ENCODE assay signal across 1 cellular context in genomic region chr2:70789304-70790078, GRCh38.
A peak's percentile ranks its signal among the peaks of the same experiment; 100 is the strongest.
TF ChIP-seq lines count a peak whose summit lies in the region.

No MANE protein-coding gene starts in this region.

TF ChIP-seq in HepG2, 621 proteins besides CTCF, POLR2A, EP300 and RAD21 (continued from another document and continues in another):
- TF ChIP-seq ZNF574 (CRISPR knock-in tag; IDR thresholded peaks at IDR 0.05) (peak; percentile 27; the same call in 1 of the 2 replicates), PCBP2 (optimal IDR thresholded peaks at IDR 0.05; ENCODE audit: low read depth, low read length, poor library complexity, severe bottlenecking) (no peak), SOX6 (IDR thresholded peaks at IDR 0.05) (no peak), SOX6 (CRISPR knock-in tag; IDR thresholded peaks at IDR 0.05) (peak; percentile 22; the same call in 1 of the 2 replicates), AHR (CRISPR knock-in tag; IDR thresholded peaks at IDR 0.05) (0 out of 2 replicates have a peak, but pooled peaks have one; percentile 74), HNF4G (IDR thresholded peaks at IDR 0.05; ENCODE audit: borderline replicate concordance, low read depth, low read length) (no peak), HNF4G (CRISPR knock-in tag; IDR thresholded peaks at IDR 0.05; ENCODE audit: borderline replicate concordance, low read depth) (0 out of 2 replicates have a peak, but pooled peaks have one; percentile 27), ZNF142 (CRISPR knock-in tag; IDR thresholded peaks at IDR 0.05) (no peak), HOXA5 (CRISPR knock-in tag; IDR thresholded peaks at IDR 0.05) (no peak), TEAD2 (CRISPR knock-in tag; IDR thresholded peaks at IDR 0.05) (no peak), GABPA (IDR thresholded peaks at IDR 0.05; ENCODE audit: low read depth, low read length) (no peak), GABPA (CRISPR knock-in tag; IDR thresholded peaks at IDR 0.05; ENCODE audit: low read depth) (no peak), PHF8 (CRISPR knock-in tag; IDR thresholded peaks at IDR 0.05) (0 out of 2 replicates have a peak, but pooled peaks have one; percentile 20), ZKSCAN8 (CRISPR knock-in tag; IDR thresholded peaks at IDR 0.05; ENCODE audit: borderline replicate concordance) (0 out of 2 replicates have a peak, but pooled peaks have one; percentile 80), ELF1 (CRISPR knock-in tag; IDR thresholded peaks at IDR 0.05) (0 out of 2 replicates have a peak, but pooled peaks have one; percentile 39), ZNF609 (CRISPR knock-in tag; IDR thresholded peaks at IDR 0.05; ENCODE audit: borderline replicate concordance) (no peak), NR3C1 (CRISPR knock-in tag; IDR thresholded peaks at IDR 0.05) (no peak), TBL1XR1 (IDR thresholded peaks at IDR 0.05; ENCODE audit: borderline replicate concordance, low read length, partially characterized antibody) (no peak), YY1 (IDR thresholded peaks at IDR 0.05; ENCODE audit: insufficient read depth, insufficient replicate concordance, low read depth, low read length) (peak; percentile 19), BCL3 (CRISPR knock-in tag; IDR thresholded peaks at IDR 0.05) (no peak), XRCC5 (optimal IDR thresholded peaks at IDR 0.05; ENCODE audit: low read length) (peak; percentile 85), TBX2 (CRISPR knock-in tag; IDR thresholded peaks at IDR 0.05; ENCODE audit: borderline replicate concordance) (0 out of 2 replicates have a peak, but pooled peaks have one; percentile 41), YEATS4 (CRISPR knock-in tag; IDR thresholded peaks at IDR 0.05; ENCODE audit: borderline replicate concordance) (no peak), PAWR (CRISPR knock-in tag; IDR thresholded peaks at IDR 0.05; ENCODE audit: borderline replicate concordance) (no peak), HMG20B (CRISPR knock-in tag; conservative IDR thresholded peaks at IDR 0.05) (peak; percentile 59; the same call in 1 of the 2 replicates), SPEN (CRISPR knock-in tag; IDR thresholded peaks at IDR 0.05; ENCODE audit: low read depth) (0 out of 2 replicates have a peak, but pooled peaks have one; percentile 25), TBX3 (IDR thresholded peaks at IDR 0.05; ENCODE audit: borderline replicate concordance) (no peak), SALL1 (CRISPR knock-in tag; IDR thresholded peaks at IDR 0.05) (peak; percentile 76; the same call in 1 of the 2 replicates)
- TF ChIP-seq, protein P1, sequence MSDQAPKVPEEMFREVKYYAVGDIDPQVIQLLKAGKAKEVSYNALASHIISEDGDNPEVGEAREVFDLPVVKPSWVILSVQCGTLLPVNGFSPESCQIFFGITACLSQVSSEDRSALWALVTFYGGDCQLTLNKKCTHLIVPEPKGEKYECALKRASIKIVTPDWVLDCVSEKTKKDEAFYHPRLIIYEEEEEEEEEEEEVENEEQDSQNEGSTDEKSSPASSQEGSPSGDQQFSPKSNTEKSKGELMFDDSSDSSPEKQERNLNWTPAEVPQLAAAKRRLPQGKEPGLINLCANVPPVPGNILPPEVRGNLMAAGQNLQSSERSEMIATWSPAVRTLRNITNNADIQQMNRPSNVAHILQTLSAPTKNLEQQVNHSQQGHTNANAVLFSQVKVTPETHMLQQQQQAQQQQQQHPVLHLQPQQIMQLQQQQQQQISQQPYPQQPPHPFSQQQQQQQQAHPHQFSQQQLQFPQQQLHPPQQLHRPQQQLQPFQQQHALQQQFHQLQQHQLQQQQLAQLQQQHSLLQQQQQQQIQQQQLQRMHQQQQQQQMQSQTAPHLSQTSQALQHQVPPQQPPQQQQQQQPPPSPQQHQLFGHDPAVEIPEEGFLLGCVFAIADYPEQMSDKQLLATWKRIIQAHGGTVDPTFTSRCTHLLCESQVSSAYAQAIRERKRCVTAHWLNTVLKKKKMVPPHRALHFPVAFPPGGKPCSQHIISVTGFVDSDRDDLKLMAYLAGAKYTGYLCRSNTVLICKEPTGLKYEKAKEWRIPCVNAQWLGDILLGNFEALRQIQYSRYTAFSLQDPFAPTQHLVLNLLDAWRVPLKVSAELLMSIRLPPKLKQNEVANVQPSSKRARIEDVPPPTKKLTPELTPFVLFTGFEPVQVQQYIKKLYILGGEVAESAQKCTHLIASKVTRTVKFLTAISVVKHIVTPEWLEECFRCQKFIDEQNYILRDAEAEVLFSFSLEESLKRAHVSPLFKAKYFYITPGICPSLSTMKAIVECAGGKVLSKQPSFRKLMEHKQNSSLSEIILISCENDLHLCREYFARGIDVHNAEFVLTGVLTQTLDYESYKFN (CRISPR knock-in tag; conservative IDR thresholded peaks at IDR 0.05) = no peak
- TF ChIP-seq, protein P2, sequence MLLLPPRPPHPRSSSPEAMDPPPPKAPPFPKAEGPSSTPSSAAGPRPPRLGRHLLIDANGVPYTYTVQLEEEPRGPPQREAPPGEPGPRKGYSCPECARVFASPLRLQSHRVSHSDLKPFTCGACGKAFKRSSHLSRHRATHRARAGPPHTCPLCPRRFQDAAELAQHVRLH (CRISPR knock-in tag; IDR thresholded peaks at IDR 0.05; ENCODE audit: borderline replicate concordance, low read depth) = peak; percentile 77; the same call in 1 of the 2 replicates
- TF ChIP-seq, protein P3, sequence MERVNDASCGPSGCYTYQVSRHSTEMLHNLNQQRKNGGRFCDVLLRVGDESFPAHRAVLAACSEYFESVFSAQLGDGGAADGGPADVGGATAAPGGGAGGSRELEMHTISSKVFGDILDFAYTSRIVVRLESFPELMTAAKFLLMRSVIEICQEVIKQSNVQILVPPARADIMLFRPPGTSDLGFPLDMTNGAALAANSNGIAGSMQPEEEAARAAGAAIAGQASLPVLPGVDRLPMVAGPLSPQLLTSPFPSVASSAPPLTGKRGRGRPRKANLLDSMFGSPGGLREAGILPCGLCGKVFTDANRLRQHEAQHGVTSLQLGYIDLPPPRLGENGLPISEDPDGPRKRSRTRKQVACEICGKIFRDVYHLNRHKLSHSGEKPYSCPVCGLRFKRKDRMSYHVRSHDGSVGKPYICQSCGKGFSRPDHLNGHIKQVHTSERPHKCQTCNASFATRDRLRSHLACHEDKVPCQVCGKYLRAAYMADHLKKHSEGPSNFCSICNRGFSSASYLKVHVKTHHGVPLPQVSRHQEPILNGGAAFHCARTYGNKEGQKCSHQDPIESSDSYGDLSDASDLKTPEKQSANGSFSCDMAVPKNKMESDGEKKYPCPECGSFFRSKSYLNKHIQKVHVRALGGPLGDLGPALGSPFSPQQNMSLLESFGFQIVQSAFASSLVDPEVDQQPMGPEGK (CRISPR knock-in tag; IDR thresholded peaks at IDR 0.05) = no peak
- TF ChIP-seq, protein P4, sequence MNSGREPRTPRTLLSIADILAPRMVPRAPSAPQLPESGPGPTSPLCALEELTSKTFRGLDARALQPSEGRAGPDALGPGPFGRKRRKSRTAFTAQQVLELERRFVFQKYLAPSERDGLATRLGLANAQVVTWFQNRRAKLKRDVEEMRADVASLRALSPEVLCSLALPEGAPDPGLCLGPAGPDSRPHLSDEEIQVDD (CRISPR knock-in tag; IDR thresholded peaks at IDR 0.05; ENCODE audit: borderline replicate concordance) = no peak
